ENCODE assay signal across 13 cellular contexts in the genomic region with DNA sequence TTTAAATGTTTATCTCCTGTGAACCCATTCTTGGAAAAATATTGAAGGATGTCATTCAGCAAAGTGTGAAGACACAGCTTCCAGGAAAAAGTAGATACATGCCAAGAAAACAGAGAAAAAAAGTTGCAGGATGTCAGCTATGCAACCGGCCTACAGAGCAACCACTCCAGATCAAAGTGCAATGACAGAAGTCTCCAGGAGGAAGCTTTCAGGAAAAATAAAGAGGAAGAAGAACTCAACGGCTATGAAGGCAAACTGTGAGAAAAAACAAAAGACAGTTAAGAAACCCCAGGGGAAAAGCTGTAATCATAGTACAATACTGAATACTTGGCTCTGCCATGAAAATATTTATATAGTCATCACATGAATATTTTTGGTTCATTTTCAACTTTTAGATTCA. TPM values are rescaled to one million over a fixed set of nuclear protein-coding genes. Genes with fewer than 3 reads are reported as not detected.
DNase-seq lines count a peak whose midpoint lies in the region; FAIRE-seq and TF ChIP-seq lines count a peak whose summit lies in the region.
"Had no signal": no experiment of that assay in that cellular context is flagged by ENCODE, and none has a peak within 500 bp of the region (broad histone marks: within the 10 kb centered on the region; RNA-seq: fewer than 3 reads in every experiment).

No MANE protein-coding gene starts in this region.

- peak overlapping the region; percentile 17 for H3K4me2 ChIP-seq in endothelial cell of umbilical vein (ENCODE audit: insufficient read depth, low read length)

- CTCF ChIA-PET in endothelial cell of umbilical vein (lab: Charles Lee), result interaction anchor here (1.1 to 1.7 kb wide), 3 partner anchors 10 to 141 kb away, joined by 3 to 6 read pairs (median 3); no protein-coding TSS in a partner anchor

- H3K9ac ChIP-seq in endothelial cell of umbilical vein (replicated peaks; ENCODE audit: extremely low read depth, insufficient read depth, low read length), result no peak overlapping the region

- H3K4me3 ChIP-seq in endothelial cell of umbilical vein (replicated peaks in 1 of 3; ENCODE audit: insufficient read depth in 1 of 3, low read depth in 1 of 3, low read length in 3 of 3) (no peak overlapping the region), neutrophil (ENCODE audit: low read depth in 1 of 2, low read length in 1 of 2) (no peak overlapping the region)

- H2AFZ ChIP-seq in endothelial cell of umbilical vein (ENCODE audit: low read depth, low read length), result no peak overlapping the region

- FAIRE-seq in endothelial cell of umbilical vein (lab: Jason Lieb, UNC), result no peak

- H3K27me3 ChIP-seq in endothelial cell of umbilical vein (ENCODE audit: control insufficient read depth in 2 of 2, insufficient read depth in 2 of 2, low read length in 2 of 2) (no peaks in the 10 kb centered on the region), neutrophil (no peaks in the 10 kb centered on the region)
- H3K27me3 ChIP-seq: foreskin keratinocyte had no signal

- TF ChIP-seq POLR2A in endothelial cell of umbilical vein (IDR thresholded peaks at IDR 0.05; ENCODE audit: low read depth, low read length), result no peak

- intact Hi-C loops in endothelial cell of umbilical vein (cut with micrococcal nuclease), result no loop called here

- peaks cover 75% of the 10 kb centered on the region for H3K79me2 ChIP-seq in endothelial cell of umbilical vein (ENCODE audit: control insufficient read depth, insufficient read depth, low read length)

- H3K9me1 ChIP-seq in endothelial cell of umbilical vein (replicated peaks; ENCODE audit: control insufficient read depth, extremely low read depth, insufficient read depth, low read length), result no peaks in the 10 kb centered on the region

- H3K9me3 ChIP-seq in endothelial cell of umbilical vein (replicated peaks; ENCODE audit: control insufficient read depth, insufficient read depth, low read length) (no peaks in the 10 kb centered on the region), neutrophil (no peaks in the 10 kb centered on the region)

- POLR2A ChIA-PET in endothelial cell of umbilical vein (lab: Charles Lee), result no interaction called here

- H3K27ac ChIP-seq in endothelial cell of umbilical vein (ENCODE audit: insufficient read depth, low read depth, low read length) (no peak overlapping the region), neutrophil (peak overlapping the region; percentile 9)
- H3K27ac ChIP-seq: foreskin keratinocyte had no signal

- no peak for TF ChIP-seq CTCF in endothelial cell of umbilical vein (IDR thresholded peaks at IDR 0.05; ENCODE audit: extremely low read depth in 1 of 2, insufficient read depth in 1 of 2, low read depth in 1 of 2, low read length in 2 of 2)
- no peak for TF ChIP-seq CTCF in neutrophil (IDR thresholded peaks at IDR 0.05)

- H4K20me1 ChIP-seq in endothelial cell of umbilical vein (replicated peaks; ENCODE audit: control insufficient read depth, extremely low read depth, insufficient read depth, low read length), result peaks cover 2% of the 10 kb centered on the region

- no TSS peak for BruUV-seq in endothelial cell of umbilical vein (replicated peaks; lab: Mats Ljungman, UMichigan)

- peak; percentile 91 for DNase-seq in GF-D8 (lab: John Stamatoyannopoulos, UW)
- DNase-seq in NOMO-1 treated with dmso at 0.1 percent for 144 hours (lab: John Stamatoyannopoulos, UW; ENCODE audit: unreplicated experiment), result peak; percentile 34
- DNase-seq in endothelial cell of umbilical vein (ENCODE audit: low read depth, low spot score), result no peak
- no peak for DNase-seq in HK-2 (ENCODE audit: unreplicated experiment)
- no peak for DNase-seq in T-helper 9 cell
- DNase-seq in germinal center (ENCODE audit: low spot score), result no peak
- DNase-seq in NCI-H526 (lab: John Stamatoyannopoulos, UW), result no peak
- DNase-seq: aorta; DMS 273 treated with DMSO at 0.1 percent for 48 hours; foreskin keratinocyte; NCI-H345; stimulated activated CD8-positive, alpha-beta memory T cell treated with anti-CD3 and anti-CD28 coated beads, Interleukin-4, amount 100 ng/mL, for 48 hours had no signal

- dilution Hi-C loops in endothelial cell of umbilical vein (cut with MboI; ENCODE audit: extremely low pct_ligation_motif_present, low sequenced_read_pairs), result no loop called here

- H3K4me1 ChIP-seq in endothelial cell of umbilical vein (ENCODE audit: control insufficient read depth, extremely low read depth, insufficient read depth, low read length) (peaks cover 17% of the 10 kb centered on the region), neutrophil (ENCODE audit: control insufficient read depth in 1 of 2, insufficient read depth in 1 of 2, low read depth in 1 of 2, low read length in 1 of 2) (peaks cover 13 to 24% of the 10 kb centered on the region in 2 experiments)

- H3K36me3 ChIP-seq in endothelial cell of umbilical vein (ENCODE audit: control insufficient read depth in 2 of 2, extremely low read depth in 1 of 2, insufficient read depth in 2 of 2, low read length in 2 of 2) (no peaks in the 10 kb centered on the region), neutrophil (no peaks in the 10 kb centered on the region)

TF ChIP-seq in endothelial cell of umbilical vein, 7 proteins besides CTCF, POLR2A, EP300 and RAD21:
- TF ChIP-seq, protein P1, sequence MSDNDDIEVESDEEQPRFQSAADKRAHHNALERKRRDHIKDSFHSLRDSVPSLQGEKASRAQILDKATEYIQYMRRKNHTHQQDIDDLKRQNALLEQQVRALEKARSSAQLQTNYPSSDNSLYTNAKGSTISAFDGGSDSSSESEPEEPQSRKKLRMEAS (IDR thresholded peaks at IDR 0.05; ENCODE audit: insufficient read depth, insufficient read length), result no peak

RNA-seq across cellular contexts. Expression of a gene that starts 30.6 kb away (rescaled TPM):
- 26.3 and 35.0 TPM in 2 replicates for total RNA-seq in endothelial cell of umbilical vein
- polyA plus RNA-seq in endothelial cell of umbilical vein, result 20.6 TPM in 2 replicates
- 22.4 and 25.0 TPM in 2 replicates for polyA plus RNA-seq in endothelial cell of umbilical vein (2011; cell fraction: cytosol; rRNA removed)
- 42.7 and 49.2 TPM in 2 replicates for polyA plus RNA-seq in endothelial cell of umbilical vein (2011; cell fraction: nucleus; rRNA removed)
- polyA plus RNA-seq in endothelial cell of umbilical vein (2012), result 19.1 and 26.8 TPM in 2 replicates
- 26.2 and 33.7 TPM in 2 replicates for polyA minus RNA-seq in endothelial cell of umbilical vein
- 12.3 TPM for polyA minus RNA-seq in endothelial cell of umbilical vein (2011; cell fraction: cytosol; rRNA and poly(A)+ RNA removed)
- 41.6 and 51.2 TPM in 2 replicates for polyA minus RNA-seq in endothelial cell of umbilical vein (2011; cell fraction: nucleus; rRNA and poly(A)+ RNA removed)

Comparison
In these comparisons a context has a peak if more than half of its experiments do, and no peak if none do; other contexts are left out.
1. DNase-seq: peak in GF-D8 (single experiment) and NOMO-1 treated with dmso at 0.1 percent for 144 hours (single experiment); none in endothelial cell of umbilical vein (single experiment), HK-2 (single experiment), T-helper 9 cell (single experiment), germinal center (single experiment) and NCI-H526 (0 of 2).